In the genomic region with DNA sequence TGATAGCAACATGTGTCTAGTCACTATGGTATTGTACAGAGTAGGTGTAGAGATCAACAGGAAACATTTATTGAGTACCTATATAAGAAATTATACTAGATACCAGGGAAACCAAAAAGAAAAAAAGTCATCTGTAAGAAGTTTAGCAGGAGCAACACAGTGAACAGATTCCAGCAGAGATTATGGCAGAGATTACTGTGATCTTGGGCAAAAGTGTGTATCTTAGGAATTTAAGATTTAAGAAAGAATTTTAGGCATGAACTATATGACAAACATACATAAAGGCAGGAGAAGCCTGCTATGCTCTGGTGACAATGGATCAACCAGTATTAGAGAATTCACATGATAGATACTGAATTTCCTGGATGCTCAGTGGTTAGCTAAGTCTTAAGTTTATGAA, we compare ENCODE assay signal across 28 cellular contexts.
"Had no signal": no experiment of that assay in that cellular context is flagged by ENCODE, and none has a peak within 500 bp of the region (broad histone marks: within the 10 kb centered on the region; RNA-seq: fewer than 3 reads in every experiment).

No MANE protein-coding gene starts in this region.

- H2AFZ ChIP-seq: neural progenitor cell, parathyroid adenoma had no signal

- DNase-seq: hypothalamus; immature natural killer cell; kidney; left colon; left ventricle myocardium inferior; mesendoderm; naive B cell; natural killer cell; nephron progenitor cell; occipital lobe; psoas muscle; right lobe of liver; stimulated activated CD4-positive, alpha-beta T cell treated with anti-CD3 and anti-CD28 coated beads, Interleukin-1b, Interleukin-23, amount 100 ng/mL, for 48 hours; stimulated activated CD4-positive, alpha-beta T cell treated with anti-CD3 and anti-CD28 coated beads, Interleukin-2, amount 100 ng/mL, for 48 hours; stimulated activated CD4-positive, alpha-beta T cell treated with anti-CD3 and anti-CD28 coated beads, Interleukin-4, amount 100 ng/mL, for 4 hours; stimulated activated CD8-positive, alpha-beta memory T cell treated with anti-CD3 and anti-CD28 coated beads, Interleukin-4, amount 100 ng/mL, for 48 hours; stimulated activated naive CD4-positive, alpha-beta T cell treated with Interleukin-2 at 50 U/mL for 16 hours; stimulated activated naive CD8-positive, alpha-beta T cell treated with anti-CD3 and anti-CD28 coated beads, Interleukin-15, amount 100 ng/mL, for 72 hours; substantia nigra; uterus had no signal

- H3K27me3 ChIP-seq: neural progenitor cell, neutrophil, right atrium auricular region, right lobe of liver, tibial nerve, uterus had no signal

- H3K4me1 ChIP-seq: left ventricle myocardium inferior, parathyroid adenoma, psoas muscle, right atrium auricular region, right lobe of liver, uterus had no signal

- H3K79me2 ChIP-seq: parathyroid adenoma had no signal

- H3K4me3 ChIP-seq: left ventricle myocardium inferior, lung, neural progenitor cell, psoas muscle, right atrium auricular region, right lobe of liver, smooth muscle cell, tibial nerve, uterus had no signal

- H3K9ac ChIP-seq: neural progenitor cell, parathyroid adenoma had no signal

- H3K27ac ChIP-seq: left ventricle myocardium inferior, neural progenitor cell, neutrophil, parathyroid adenoma, psoas muscle, right atrium auricular region, right lobe of liver, tibial nerve, uterus had no signal

- H3K36me3 ChIP-seq: left ventricle myocardium inferior, neural progenitor cell, neutrophil, right atrium auricular region, right lobe of liver, tibial nerve, uterus had no signal

- ATAC-seq: left colon; natural killer cell; psoas muscle; right lobe of liver; stimulated activated memory B cell treated with anti-CD40 and anti-IgM and Interleukin-4, amounts not matched to agents 10 μg/mL and 1 μg/mL and 100 μg/mL, for 72 hours; stimulated activated naive CD8-positive, alpha-beta T cell treated with anti-CD3 and anti-CD28 coated beads, Interleukin-15, amount 100 ng/mL, for 72 hours had no signal

- H3K9me3 ChIP-seq: left ventricle myocardium inferior, neutrophil, psoas muscle, right atrium auricular region, right lobe of liver, tibial nerve, uterus had no signal

- H3K4me2 ChIP-seq: neural progenitor cell had no signal
